24 cellular contexts compared by ENCODE assay signal in the genomic region with DNA sequence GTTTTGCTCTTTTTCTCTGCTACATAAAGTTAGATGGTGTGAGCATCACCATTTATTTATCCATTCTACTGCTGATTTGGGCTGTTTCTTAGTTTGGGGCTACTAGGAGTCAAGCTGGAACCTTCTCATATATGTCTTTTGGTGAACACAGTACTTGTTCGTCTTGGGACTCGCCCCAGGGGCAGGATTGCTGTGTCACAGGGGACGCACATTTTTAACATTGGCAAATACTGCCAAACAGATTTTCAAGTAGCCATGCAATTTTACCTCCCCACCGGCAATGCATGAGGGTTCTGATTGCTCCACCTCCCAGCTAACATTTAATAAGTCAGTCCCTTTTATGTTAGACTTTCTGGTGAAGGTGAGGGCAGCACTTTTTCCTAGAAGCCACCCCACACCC.
"Had no signal": no experiment of that assay in that cellular context is flagged by ENCODE, and none has a peak within 500 bp of the region (broad histone marks: within the 10 kb centered on the region; RNA-seq: fewer than 3 reads in every experiment).

No MANE protein-coding gene starts in this region.

- DNase-seq: cerebellar nuclear complex; colonic mucosa; cortex of kidney; effector CD8-positive, alpha-beta T cell; effector memory CD8-positive, alpha-beta T cell; endodermal cell; erythroblast; esophagus squamous epithelium; foreskin fibroblast; foreskin melanocyte; gastrocnemius medialis; heart left ventricle; hypothalamus; immature natural killer cell; left cardiac atrium; left lung; left ventricle myocardium superior; lower lobe of right lung; mesenchymal stem cell; mucosa of descending colon had no signal

- H3K36me3 ChIP-seq: colonic mucosa, esophagus squamous epithelium, gastrocnemius medialis, heart left ventricle, left lung, lower lobe of right lung had no signal

- H3K27ac ChIP-seq: colonic mucosa, epithelial cell of prostate, gastrocnemius medialis, heart left ventricle, hepatocyte, left lung, lower lobe of right lung had no signal

- H3K4me3 ChIP-seq: colonic mucosa, esophagus squamous epithelium, gastrocnemius medialis, heart left ventricle, hepatocyte, left lung, lower lobe of right lung, mucosa of descending colon had no signal

- FAIRE-seq: endometrium had no signal

- ATAC-seq: effector memory CD8-positive, alpha-beta T cell; esophagus mucosa; gastrocnemius medialis; heart left ventricle; left cardiac atrium; left ventricle myocardium superior; mucosa of descending colon had no signal

- H3K4me1 ChIP-seq: colonic mucosa, gastrocnemius medialis, left lung, lower lobe of right lung had no signal

- H3K27me3 ChIP-seq: colonic mucosa, esophagus squamous epithelium, gastrocnemius medialis, heart left ventricle, left lung had no signal

- H3K9me3 ChIP-seq: colonic mucosa, esophagus squamous epithelium, gastrocnemius medialis, heart left ventricle, left lung, lower lobe of right lung, mucosa of descending colon had no signal
